Comparison of ENCODE assay signal across 21 cellular contexts in genomic region chr22:45836418-45836817, GRCh38.
DNase-seq lines count a peak whose midpoint lies in the region; ATAC-seq and TF ChIP-seq lines count a peak whose summit lies in the region.
"Had no signal": no experiment of that assay in that cellular context is flagged by ENCODE, and none has a peak within 500 bp of the region (broad histone marks: within the 10 kb centered on the region; RNA-seq: fewer than 3 reads in every experiment).

No MANE protein-coding gene starts in this region.

- H3K27ac ChIP-seq in HEK293 (ENCODE audit: extremely low read depth, low read depth, low read length) (no peak overlapping the region), neural progenitor cell (no peak overlapping the region)
- H3K27ac ChIP-seq: BLaER1 had no signal

- H3K9me3 Mint-ChIP-seq in WTC11 (no peaks in the 10 kb centered on the region), neural progenitor cell (no peaks in the 10 kb centered on the region), Caco-2 (ENCODE audit: unreplicated experiment) (no peaks in the 10 kb centered on the region)
- no peaks in the 10 kb centered on the region for H3K9me3 Mint-ChIP-seq in activated CD4-positive, alpha-beta memory T cell treated with anti-CD3 and anti-CD28 coated beads for 36 hours
- H3K9me3 Mint-ChIP-seq: CD14-positive monocyte; CD4-positive, CD25-positive, alpha-beta regulatory T cell; CD8-positive, alpha-beta memory T cell had no signal

- peaks cover 11% of the 10 kb centered on the region for H4K20me1 ChIP-seq in neural progenitor cell (ENCODE audit: low read depth)

- CTCF ChIA-PET in HEK293 (lab: Yijun Ruan, JAX) (interaction anchor here (0.7 kb wide), 1 partner anchor 138 kb away, joined by 3 read pairs; no protein-coding TSS in a partner anchor), WTC11 (lab: Charles Lee) (no interaction called here), Caco-2 (lab: Charles Lee) (no interaction called here)
- CTCF ChIA-PET in activated CD4-positive, alpha-beta memory T cell treated with anti-CD3 and anti-CD28 coated beads for 36 hours (lab: Charles Lee), result no interaction called here

- no peak for TF ChIP-seq CTCF in HEK293 (tag by site-specific recombination; IDR thresholded peaks at IDR 0.05)
- TF ChIP-seq CTCF in WTC11 (IDR thresholded peaks at IDR 0.05), result no peak
- no peak for TF ChIP-seq CTCF in neural progenitor cell (IDR thresholded peaks at IDR 0.05)
- TF ChIP-seq CTCF in Caco-2 (IDR thresholded peaks at IDR 0.05; ENCODE audit: insufficient read depth in 1 of 2, low read depth in 1 of 2, low read length in 1 of 2, severe bottlenecking in 1 of 2, unreplicated experiment in 1 of 2), result no peak

- no TSS peak for BruUV-seq in Caco-2 (replicated peaks; lab: Mats Ljungman, UMichigan)

- H3K4me1 Mint-ChIP-seq in WTC11, result peaks cover 16% of the 10 kb centered on the region
- H3K4me1 Mint-ChIP-seq in neural progenitor cell, result peaks cover 73% of the 10 kb centered on the region
- H3K4me1 Mint-ChIP-seq in Caco-2 (ENCODE audit: low read depth, unreplicated experiment), result no peaks in the 10 kb centered on the region
- H3K4me1 Mint-ChIP-seq in activated CD4-positive, alpha-beta memory T cell treated with anti-CD3 and anti-CD28 coated beads for 36 hours (ENCODE audit: low read depth), result no peaks in the 10 kb centered on the region
- H3K4me1 Mint-ChIP-seq: CD14-positive monocyte had no signal

- ATAC-seq in WTC11, result no peak
- peak; percentile 50 for ATAC-seq in sciatic nerve

- no peak overlapping the region for H2AFZ ChIP-seq in neural progenitor cell (replicated peaks)

- no peaks in the 10 kb centered on the region for H3K4me1 ChIP-seq in HEK293 (ENCODE audit: control insufficient read depth, insufficient read depth, low read length)
- peaks cover 41% of the 10 kb centered on the region for H3K4me1 ChIP-seq in neural progenitor cell
- H3K4me1 ChIP-seq in Caco-2, result no peaks in the 10 kb centered on the region
- H3K4me1 ChIP-seq: BE2C had no signal

- intact Hi-C loops in sciatic nerve (cut with DNase I), result no loop called here
- intact Hi-C loops in Caco-2 (cut with micrococcal nuclease; ENCODE audit: unreplicated experiment), result no loop called here
- intact Hi-C loops in activated CD4-positive, alpha-beta memory T cell treated with anti-CD3 and anti-CD28 coated beads for 36 hours (cut with micrococcal nuclease), result no loop called here

- H3K36me3 Mint-ChIP-seq in WTC11 (no peaks in the 10 kb centered on the region), neural progenitor cell (peaks cover 18% of the 10 kb centered on the region), Caco-2 (ENCODE audit: insufficient read depth, unreplicated experiment) (peaks cover 6% of the 10 kb centered on the region)
- H3K36me3 Mint-ChIP-seq in activated CD4-positive, alpha-beta memory T cell treated with anti-CD3 and anti-CD28 coated beads for 36 hours, result peaks cover 4% of the 10 kb centered on the region

- H3K27me3 ChIP-seq in neural progenitor cell (no peaks in the 10 kb centered on the region), Caco-2 (replicated peaks; ENCODE audit: control insufficient read depth, insufficient read depth, low read length) (no peaks in the 10 kb centered on the region)
- H3K27me3 ChIP-seq: BE2C, BLaER1 had no signal

- peaks cover 0 to 36% of the 10 kb centered on the region in 2 experiments; a peak in 1 of 3 replicates for H3K36me3 ChIP-seq in HEK293 (ENCODE audit: control insufficient read depth in 2 of 2, insufficient read depth in 1 of 2, low read length in 2 of 2)
- H3K36me3 ChIP-seq in neural progenitor cell, result no peaks in the 10 kb centered on the region
- no peaks in the 10 kb centered on the region for H3K36me3 ChIP-seq in Caco-2 (ENCODE audit: control insufficient read depth, insufficient read depth, low read length)

- H3K79me2 ChIP-seq in neural progenitor cell (ENCODE audit: low read depth), result no peaks in the 10 kb centered on the region

- no peak for DNase-seq in WTC11 (ENCODE audit: low spot score)
- DNase-seq in neural progenitor cell (ENCODE audit: low spot score), result no peak
- no peak for DNase-seq in sciatic nerve (ENCODE audit: low spot score)
- DNase-seq in Caco-2, result no peak
- DNase-seq in activated CD4-positive, alpha-beta memory T cell treated with anti-CD3 and anti-CD28 coated beads for 36 hours, result no peak
- DNase-seq in NCI-H1417 (lab: John Stamatoyannopoulos, UW), result no peak
- DNase-seq in hepatic stellate cell (ENCODE audit: low spot score), result no peak
- DNase-seq: 8988T; ACHN; BE2C; C1 segment of cervical spinal cord; Calu3; CD4-positive, alpha-beta memory T cell; CD4-positive, CD25-positive, alpha-beta regulatory T cell; CD8-positive, alpha-beta memory T cell; COR-L47; DMS79 treated with DMSO at 0.1 percent for 48 hours; GF-D8 had no signal

- H3K4me2 ChIP-seq in neural progenitor cell, result no peak overlapping the region
- H3K4me2 ChIP-seq: BLaER1 had no signal

- no peak overlapping the region for H3K27ac Mint-ChIP-seq in WTC11
- H3K27ac Mint-ChIP-seq in neural progenitor cell, result peak overlapping the region; percentile 23
- no peak overlapping the region for H3K27ac Mint-ChIP-seq in Caco-2 (ENCODE audit: unreplicated experiment)
- no peak overlapping the region for H3K27ac Mint-ChIP-seq in activated CD4-positive, alpha-beta memory T cell treated with anti-CD3 and anti-CD28 coated beads for 36 hours
- H3K27ac Mint-ChIP-seq: CD4-positive, CD25-positive, alpha-beta regulatory T cell had no signal

- H3K4me3 Mint-ChIP-seq in WTC11 (no peak overlapping the region), neural progenitor cell (no peak overlapping the region), Caco-2 (ENCODE audit: unreplicated experiment) (no peak overlapping the region)
- H3K4me3 Mint-ChIP-seq in activated CD4-positive, alpha-beta memory T cell treated with anti-CD3 and anti-CD28 coated beads for 36 hours, result no peak overlapping the region
- H3K4me3 Mint-ChIP-seq: CD14-positive monocyte; CD4-positive, alpha-beta memory T cell; CD4-positive, CD25-positive, alpha-beta regulatory T cell; CD8-positive, alpha-beta memory T cell had no signal

- H3F3A ChIP-seq in neural progenitor cell (ENCODE audit: low read depth), result no peaks in the 10 kb centered on the region

- H3K27me3 Mint-ChIP-seq in WTC11 (ENCODE audit: low read depth), result no peaks in the 10 kb centered on the region
- peaks cover 2% of the 10 kb centered on the region for H3K27me3 Mint-ChIP-seq in neural progenitor cell (ENCODE audit: insufficient read depth, low read depth)
- H3K27me3 Mint-ChIP-seq in Caco-2 (ENCODE audit: insufficient read depth, unreplicated experiment), result no peaks in the 10 kb centered on the region
- no peaks in the 10 kb centered on the region for H3K27me3 Mint-ChIP-seq in activated CD4-positive, alpha-beta memory T cell treated with anti-CD3 and anti-CD28 coated beads for 36 hours
- H3K27me3 Mint-ChIP-seq: CD4-positive, alpha-beta memory T cell; CD4-positive, CD25-positive, alpha-beta regulatory T cell had no signal

- H3K9me3 ChIP-seq in HEK293 (ENCODE audit: control insufficient read depth, insufficient read depth, low read depth, low read length) (no peaks in the 10 kb centered on the region), neural progenitor cell (ENCODE audit: low read depth) (no peaks in the 10 kb centered on the region), Caco-2 (no peaks in the 10 kb centered on the region)
- H3K9me3 ChIP-seq: BE2C, BLaER1 had no signal

- POLR2A ChIA-PET in HEK293 (lab: Yijun Ruan, JAX), result no interaction called here
- POLR2A ChIA-PET in WTC11 (lab: Charles Lee), result no interaction called here
- POLR2A ChIA-PET in Caco-2 (lab: Charles Lee), result no interaction called here
- POLR2A ChIA-PET in activated CD4-positive, alpha-beta memory T cell treated with anti-CD3 and anti-CD28 coated beads for 36 hours (lab: Charles Lee), result no interaction called here

- H3K9ac ChIP-seq in neural progenitor cell, result no peak overlapping the region
- H3K9ac ChIP-seq: BLaER1 had no signal

- H3K4me3 ChIP-seq in HEK293 (ENCODE audit: low read depth, low read length) (no peak overlapping the region), neural progenitor cell (no peak overlapping the region), Caco-2 (ENCODE audit: low read depth, low read length) (no peak overlapping the region)
- H3K4me3 ChIP-seq: BLaER1 had no signal

TF ChIP-seq in HEK293, 187 proteins besides CTCF, POLR2A, EP300 and RAD21:
- TF ChIP-seq ZNF514 (tag by site-specific recombination; IDR thresholded peaks at IDR 0.05), result no peak
- TF ChIP-seq ZIC2 (tag by site-specific recombination; IDR thresholded peaks at IDR 0.05), result peak; percentile 66
TF ChIP-seq in HEK293: peak in this region for 1.

TF ChIP-seq in WTC11, 78 proteins besides CTCF, POLR2A, EP300 and RAD21:
- TF ChIP-seq ZNF423 (CRISPR knock-in tag; IDR thresholded peaks at IDR 0.05) (peak; percentile 27; the same call in 1 of the 2 replicates), ZNF317 (CRISPR knock-in tag; IDR thresholded peaks at IDR 0.05; ENCODE audit: borderline replicate concordance, low read depth) (no peak)

Comparison
In these comparisons a context has a peak if more than half of its experiments do, and no peak if none do; other contexts are left out.
1. Of the 8 proteins assayed by ChIP-seq in both HEK293 and WTC11: peak only in HEK293: none; only in WTC11: ZNF423; in both: none; in neither: 7.